8 cellular contexts compared by ENCODE assay signal in genomic region chr16:57260294-57260929, GRCh38. TPM values are rescaled to one million over a fixed set of nuclear protein-coding genes. Genes with fewer than 3 reads are reported as not detected.
DNase-seq lines count a peak whose midpoint lies in the region; ATAC-seq and TF ChIP-seq lines count a peak whose summit lies in the region.

No MANE protein-coding gene starts in this region.

- H3K36me3 ChIP-seq in OCI-LY1 (ENCODE audit: insufficient read depth, low read length) = no peaks in the 10 kb centered on the region
- no peaks in the 10 kb centered on the region for H3K36me3 ChIP-seq in right lobe of liver

- ATAC-seq in right lobe of liver (peak; percentile 19 to 62 (median 43)), HG03196 (IDR thresholded peaks at IDR 0.05; ENCODE audit: unreplicated experiment) (no peak)

- H3K9me3 Mint-ChIP-seq in chondrocyte (ENCODE audit: low read depth) = no peaks in the 10 kb centered on the region

- no peaks in the 10 kb centered on the region for H3K9me2 ChIP-seq in OCI-LY1 (ENCODE audit: low read depth, low read length)

- peak overlapping the region; percentile 61 for H3K4me2 ChIP-seq in OCI-LY1 (ENCODE audit: low read length)

- peak overlapping the region; percentile 83 for H3K27ac Mint-ChIP-seq in chondrocyte (ENCODE audit: unreplicated experiment)

- H3K27ac ChIP-seq in OCI-LY1 (ENCODE audit: low read depth, low read length, poor library complexity, severe bottlenecking) = peak overlapping the region; percentile 63
- no peak overlapping the region for H3K27ac ChIP-seq in right lobe of liver
- peak overlapping the region; percentile 94 for H3K27ac ChIP-seq in temporal lobe (ENCODE audit: low read depth, low read length)

- H3K4me3 Mint-ChIP-seq in chondrocyte (ENCODE audit: unreplicated experiment) = peak overlapping the region; percentile 41

- no peaks in the 10 kb centered on the region for H4K20me1 ChIP-seq in OCI-LY1 (ENCODE audit: insufficient read depth, low read length)

- no peaks in the 10 kb centered on the region for H3K79me2 ChIP-seq in OCI-LY1 (ENCODE audit: insufficient read depth, low read length)

- peak overlapping the region; percentile 38 for H3K4me3 ChIP-seq in OCI-LY1 (ENCODE audit: low read depth, low read length, poor library complexity, severe bottlenecking)
- H3K4me3 ChIP-seq in right lobe of liver = no peak overlapping the region

- H3K27me3 Mint-ChIP-seq in chondrocyte (ENCODE audit: low read depth) = no peaks in the 10 kb centered on the region

- no peaks in the 10 kb centered on the region for H3K9me3 ChIP-seq in OCI-LY1 (ENCODE audit: low read length)
- H3K9me3 ChIP-seq in right lobe of liver = no peaks in the 10 kb centered on the region

- no peak for TF ChIP-seq POLR2A in right lobe of liver (IDR thresholded peaks at IDR 0.05)

- TF ChIP-seq CTCF in GM10266 (IDR thresholded peaks at IDR 0.05; ENCODE audit: control insufficient read depth, insufficient read depth, low read depth, missing control alignments) (no peak), OCI-LY1 (IDR thresholded peaks at IDR 0.05; ENCODE audit: low read length) (no peak), chondrocyte (IDR thresholded peaks at IDR 0.05) (no peak), right lobe of liver (IDR thresholded peaks at IDR 0.05) (no peak)

- H2AFZ ChIP-seq in OCI-LY1 (ENCODE audit: low read length) = peak overlapping the region; percentile 76

- H3K4me1 ChIP-seq in OCI-LY1 (ENCODE audit: insufficient read depth, low read length, severe bottlenecking) (peaks cover 13% of the 10 kb centered on the region), right lobe of liver (no peaks in the 10 kb centered on the region)

- intact Hi-C loops in right lobe of liver (cut with DNase I) = no loop called here

- H3K27me3 ChIP-seq in OCI-LY1 (ENCODE audit: insufficient read depth, low read length) (no peaks in the 10 kb centered on the region), right lobe of liver (no peaks in the 10 kb centered on the region)

- DNase-seq in GM10266 (ENCODE audit: extremely low spot score) = peak; percentile 58
- DNase-seq in chondrocyte (ENCODE audit: low spot score) = peak; percentile 65
- DNase-seq in right lobe of liver = peak in 1 of 3 donors; percentile 42
- no peak for DNase-seq in mucosa of gallbladder (ENCODE audit: low spot score)
- no peak for DNase-seq in NCI-H1694 (lab: John Stamatoyannopoulos, UW)

- no peaks in the 10 kb centered on the region for H3F3A ChIP-seq in OCI-LY1 (ENCODE audit: insufficient read depth, low read length)

- 59% methylated on average over 4 of the region's 16 CpGs for WGBS in right lobe of liver (ENCODE audit: insufficient coverage, low coverage, low lambda C conversion rate, missing lambda C conversion rate)

- H3K9ac ChIP-seq in OCI-LY1 (ENCODE audit: low read length) = peak overlapping the region; percentile 54

- no peaks in the 10 kb centered on the region for H3K36me3 Mint-ChIP-seq in chondrocyte (ENCODE audit: low read depth)

- H3K4me1 Mint-ChIP-seq in chondrocyte (ENCODE audit: low read depth) = peaks cover 11% of the 10 kb centered on the region

RNA-seq across cellular contexts. Expression of gene ARL2BP, which starts 15.4 kb away (rescaled TPM):
- total RNA-seq in chondrocyte = 69.5 to 89.1 TPM (median 70.1 TPM) in 3 replicates
- total RNA-seq in right lobe of liver = 10 to 100 TPM; 19.3 to 26.8 (median 22.0) TPM
- total RNA-seq in temporal lobe = 40.3 TPM
- total RNA-seq in mucosa of gallbladder = 46.4 TPM

RNA-seq across cellular contexts. Expression of gene PLLP, which starts 24.1 kb away (rescaled TPM):
- total RNA-seq in chondrocyte (0.02 TPM in 1 of 3 replicates, not detected in the others), right lobe of liver (1 to 10 TPM; 2.1 to 7.4 (median 3.8) TPM), temporal lobe (1.5 TPM), mucosa of gallbladder (206 TPM)

Comparison
In these comparisons a context has a peak if more than half of its experiments do, and no peak if none do; other contexts are left out.
1. DNase-seq: peak in GM10266 (single experiment) and chondrocyte (single experiment); none in mucosa of gallbladder (single experiment) and NCI-H1694 (single experiment).
2. H3K27ac ChIP-seq: peak in OCI-LY1 (single experiment) and temporal lobe (single experiment); none in right lobe of liver (0 of 3).
3. RNA of gene PLLP, which starts 24.1 kb away (total RNA-seq): 206 TPM in mucosa of gallbladder (single experiment); 2.1 to 7.4 TPM in right lobe of liver, 1.5 TPM in temporal lobe (single experiment) and 0.02 TPM in chondrocyte; every median in the first group is over 10 times any median in the second.